Comparison of ENCODE assay signal across 1 cellular context in the genomic region with DNA sequence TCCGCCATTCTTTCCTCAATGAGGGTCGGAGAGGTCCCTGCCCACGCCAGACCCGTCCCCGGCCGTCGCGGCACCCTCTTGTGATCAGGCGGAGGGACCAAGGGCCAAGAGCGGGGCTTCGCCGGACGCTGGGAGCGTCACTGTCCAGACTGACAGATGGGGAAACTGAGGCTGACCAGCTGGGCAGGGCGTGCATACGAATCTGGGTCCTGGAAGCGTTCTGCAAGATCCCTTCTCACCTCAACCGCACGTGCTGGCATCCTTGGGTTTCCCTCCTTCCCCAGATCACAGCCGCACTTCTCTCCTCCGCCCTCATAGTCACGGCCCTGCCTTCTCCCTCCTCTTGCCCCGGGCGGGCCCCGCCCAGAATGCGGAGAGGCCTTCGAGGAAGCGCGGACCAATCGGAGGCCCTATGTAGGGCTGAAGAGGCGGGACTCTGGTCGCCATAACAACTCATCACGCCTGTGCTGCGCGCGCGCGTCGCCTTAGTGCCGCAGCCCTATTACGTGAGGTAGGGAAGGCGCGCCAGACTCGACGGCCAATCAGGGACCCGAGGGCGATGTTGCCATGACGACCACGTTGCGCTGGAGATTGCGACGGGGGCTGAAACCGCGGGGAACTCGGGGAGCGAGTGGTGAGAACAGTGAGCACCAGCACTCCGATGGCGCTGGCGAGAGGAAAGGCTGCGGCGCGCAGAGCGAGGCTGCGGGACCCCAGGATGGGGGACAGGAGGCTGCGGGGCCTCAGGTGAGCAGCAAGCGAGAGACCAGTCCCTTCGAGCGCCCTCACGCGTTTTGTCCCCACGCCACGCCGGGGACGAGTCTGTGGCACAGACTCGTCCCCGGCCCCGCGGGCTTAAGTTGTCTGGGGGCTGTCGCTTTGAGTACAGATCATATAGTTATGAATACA.
TF ChIP-seq lines count a peak whose summit lies in the region.

No MANE protein-coding gene starts in this region.

TF ChIP-seq in K562, 482 proteins besides CTCF, POLR2A, EP300 and RAD21 (continued from another document):
- TF ChIP-seq MBD1 (CRISPR knock-in tag; IDR thresholded peaks at IDR 0.05) (no peak), IRF2 (CRISPR knock-in tag; IDR thresholded peaks at IDR 0.05) (no peak)
- TF ChIP-seq, protein P1, sequence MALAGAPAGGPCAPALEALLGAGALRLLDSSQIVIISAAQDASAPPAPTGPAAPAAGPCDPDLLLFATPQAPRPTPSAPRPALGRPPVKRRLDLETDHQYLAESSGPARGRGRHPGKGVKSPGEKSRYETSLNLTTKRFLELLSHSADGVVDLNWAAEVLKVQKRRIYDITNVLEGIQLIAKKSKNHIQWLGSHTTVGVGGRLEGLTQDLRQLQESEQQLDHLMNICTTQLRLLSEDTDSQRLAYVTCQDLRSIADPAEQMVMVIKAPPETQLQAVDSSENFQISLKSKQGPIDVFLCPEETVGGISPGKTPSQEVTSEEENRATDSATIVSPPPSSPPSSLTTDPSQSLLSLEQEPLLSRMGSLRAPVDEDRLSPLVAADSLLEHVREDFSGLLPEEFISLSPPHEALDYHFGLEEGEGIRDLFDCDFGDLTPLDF (CRISPR knock-in tag; IDR thresholded peaks at IDR 0.05), result peak; percentile 93
